In genomic region chr17:49460401-49460800, GRCh38 we compare ENCODE assay signal across 23 cellular contexts. TPM values are rescaled to one million over a fixed set of nuclear protein-coding genes. Genes with fewer than 3 reads are reported as not detected.
A peak's percentile ranks its signal among the peaks of the same experiment; 100 is the strongest.
DNase-seq lines count a peak whose midpoint lies in the region; ATAC-seq, FAIRE-seq and TF ChIP-seq lines count a peak whose summit lies in the region.
"Had no signal": no experiment of that assay in that cellular context is flagged by ENCODE, and none has a peak within 500 bp of the region (broad histone marks: within the 10 kb centered on the region; RNA-seq: fewer than 3 reads in every experiment).

No MANE protein-coding gene starts in this region.

- H3K27ac Mint-ChIP-seq in natural killer cell: no peak overlapping the region
- H3K27ac Mint-ChIP-seq: CD4-positive, CD25-positive, alpha-beta regulatory T cell; CD8-positive, alpha-beta T cell; GM23338; HFFc6 had no signal

- peak overlapping the region; percentile 49; the same call in 1 of the 2 replicates for H2BK5ac ChIP-seq in H1 (ENCODE audit: low read depth, low read length)

- no peak overlapping the region for H4K5ac ChIP-seq in H1 (ENCODE audit: insufficient read length, low read depth, low read length)

- TF ChIP-seq POLR2A in H1 (IDR thresholded peaks at IDR 0.05; ENCODE audit: control extremely low read depth in 1 of 2, low read depth in 2 of 2, low read length in 2 of 2): no peak

- no peaks in the 10 kb centered on the region for H3K23me2 ChIP-seq in H1 (ENCODE audit: low read depth, low read length)

- H3K9me3 ChIP-seq in BLaER1 treated with 17β-estradiol and CSF1 and Interleukin-3, amounts not matched to agents 10 nM and 100 nM (replicated peaks in 1 of 11): peaks cover 5 to 14% (median 10%) of the 10 kb centered on the region in 11 experiments; a peak in 19 of 22 replicates
- 0 out of 4 replicates have a peak, but pooled peaks cover 0 to 6% of the 10 kb centered on the region in 2 experiments for H3K9me3 ChIP-seq in H1 (ENCODE audit: insufficient read depth in 2 of 2, low read depth in 1 of 2, low read length in 1 of 2)
- no peaks in the 10 kb centered on the region for H3K9me3 ChIP-seq in osteoblast (ENCODE audit: low read depth, low read length)
- H3K9me3 ChIP-seq: BE2C, HAP-1 had no signal

- FAIRE-seq in H1 (lab: Jason Lieb, UNC): no peak
- FAIRE-seq: A549, G401.6, GM12892, H54 had no signal

- H4K20me1 ChIP-seq in BLaER1 treated with 17β-estradiol and CSF1 and Interleukin-3, amounts not matched to agents 10 nM and 100 nM: no peaks in the 10 kb centered on the region
- H4K20me1 ChIP-seq in H1 (replicated peaks in 1 of 2; ENCODE audit: control insufficient read depth in 1 of 2, insufficient read depth in 2 of 2, low read length in 2 of 2) (peaks cover 0 to 1% of the 10 kb centered on the region in 2 experiments), osteoblast (ENCODE audit: insufficient read depth, low read length) (no peaks in the 10 kb centered on the region)

- no peak overlapping the region for H4K8ac ChIP-seq in H1 (ENCODE audit: extremely low read depth, insufficient read depth, low read length)

- no peak for TF ChIP-seq CTCF in H1 (IDR thresholded peaks at IDR 0.05; ENCODE audit: control extremely low read depth in 1 of 3, insufficient read depth in 1 of 3, low read depth in 1 of 3, low read length in 3 of 3)
- TF ChIP-seq CTCF in osteoblast (IDR thresholded peaks at IDR 0.05; ENCODE audit: extremely low read depth, low read depth, low read length): no peak
- TF ChIP-seq CTCF in natural killer cell (IDR thresholded peaks at IDR 0.05): no peak

- H3K14ac ChIP-seq in H1 (ENCODE audit: insufficient read length): no peak overlapping the region

- H3K4me2 ChIP-seq in BLaER1 treated with 17β-estradiol and CSF1 and Interleukin-3, amounts not matched to agents 10 nM and 100 nM: peak overlapping the region in 7 of 11 experiments; percentile 6 to 67 (median 52); a peak in 13 of 22 replicates
- H3K4me2 ChIP-seq in H1 (ENCODE audit: insufficient read depth in 1 of 2, low read depth in 2 of 2, low read length in 2 of 2): no peak overlapping the region
- no peak overlapping the region for H3K4me2 ChIP-seq in osteoblast (ENCODE audit: insufficient read depth, low read length)
- H3K4me2 ChIP-seq: A549 had no signal

- H2AK5ac ChIP-seq in H1 (ENCODE audit: low read depth, low read length): no peak overlapping the region

- no peak overlapping the region for H3K9ac ChIP-seq in BLaER1 treated with 17β-estradiol and CSF1 and Interleukin-3, amounts not matched to agents 10 nM and 100 nM
- no peak overlapping the region for H3K9ac ChIP-seq in H1 (replicated peaks in 1 of 4; ENCODE audit: extremely low read depth in 1 of 4, low read depth in 3 of 4, low read length in 3 of 4)

- H3K79me2 ChIP-seq in H1 (ENCODE audit: control insufficient read depth in 1 of 2, insufficient read depth in 2 of 2, low read length in 2 of 2) (no peaks in the 10 kb centered on the region), osteoblast (ENCODE audit: insufficient read depth, low read length) (no peaks in the 10 kb centered on the region)

- peaks cover 36 to 48% of the 10 kb centered on the region in 2 donors for H3K27me3 Mint-ChIP-seq in natural killer cell (ENCODE audit: low read depth in 2 of 2)

- H2BK15ac ChIP-seq in H1 (ENCODE audit: low read length): no peak overlapping the region

- H2AFZ ChIP-seq in H1 (ENCODE audit: low read length): no peak overlapping the region
- H2AFZ ChIP-seq in osteoblast (ENCODE audit: low read length): no peak overlapping the region
- H2AFZ ChIP-seq: GM23338 had no signal

- no peak for TF ChIP-seq RAD21 in H1 (IDR thresholded peaks at IDR 0.05 in 1 of 2, conservative IDR thresholded peaks at IDR 0.05 in 1 of 2; ENCODE audit: low read depth in 2 of 2, low read length in 2 of 2)

- no peaks in the 10 kb centered on the region; the same call in 1 of the 2 replicates for H3K79me1 ChIP-seq in H1 (ENCODE audit: low read depth, low read length)

- DNase-seq in H1 (ENCODE audit: low read depth in 1 of 2, low spot score in 2 of 2) (no peak), osteoblast (ENCODE audit: insufficient read length, low spot score, missing footprints) (peak; percentile 58), natural killer cell (no peak)
- no peak for DNase-seq in activated T-cell treated with anti-CD3 and anti-CD28 coated beads, Interleukin-2, amount 50 U/mL, for 1 hour
- DNase-seq: 8988T; ACHN; AML-193; BE2C; Caco-2; CD4-positive, CD25-positive, alpha-beta regulatory T cell; CD8-positive, alpha-beta T cell; DMS153; DND-41; HFFc6 had no signal

- no peak overlapping the region for H4K91ac ChIP-seq in H1 (replicated peaks; ENCODE audit: insufficient read length, low read length)

- H3K27me3 ChIP-seq in BLaER1 treated with 17β-estradiol and CSF1 and Interleukin-3, amounts not matched to agents 10 nM and 100 nM: peaks cover 0 to 14% (median 8%) of the 10 kb centered on the region in 11 experiments; a peak in 14 of 22 replicates
- peaks cover 0 to 3% (median 0%) of the 10 kb centered on the region in 4 experiments; a peak in 1 of 7 replicates for H3K27me3 ChIP-seq in H1 (replicated peaks in 1 of 4; ENCODE audit: control insufficient read depth in 3 of 4, extremely low read depth in 1 of 4, insufficient read depth in 3 of 4, low read length in 3 of 4)
- peaks cover 39% of the 10 kb centered on the region for H3K27me3 ChIP-seq in osteoblast (ENCODE audit: insufficient read depth, low read length)
- H3K27me3 ChIP-seq: BE2C had no signal

- no peaks in the 10 kb centered on the region for H3K36me3 ChIP-seq in BLaER1 treated with 17β-estradiol and CSF1 and Interleukin-3, amounts not matched to agents 10 nM and 100 nM
- H3K36me3 ChIP-seq in H1 (ENCODE audit: control insufficient read depth in 2 of 4, insufficient read depth in 4 of 4, low read length in 3 of 4) (no peaks in the 10 kb centered on the region), osteoblast (ENCODE audit: insufficient read depth, low read length) (no peaks in the 10 kb centered on the region)
- H3K36me3 ChIP-seq: BE2C, HAP-1 had no signal

- POLR2A ChIA-PET in H1 (lab: Charles Lee; ENCODE audit: partially characterized antibody): interaction anchor here (1.5 to 1.6 kb wide), 2 partner anchors 14 to 28 kb away, joined by 3 to 4 read pairs; no protein-coding TSS in a partner anchor

- peaks cover 11 to 33% (median 28%) of the 10 kb centered on the region in 10 experiments for H3K4me1 ChIP-seq in BLaER1 treated with 17β-estradiol and CSF1 and Interleukin-3, amounts not matched to agents 10 nM and 100 nM
- H3K4me1 ChIP-seq in H1 (replicated peaks in 1 of 4; ENCODE audit: control insufficient read depth in 3 of 4, insufficient read depth in 4 of 4, low read length in 3 of 4): peaks cover 0 to 6% (median 1%) of the 10 kb centered on the region in 4 experiments; a peak in 4 of 7 replicates
- H3K4me1 ChIP-seq in osteoblast (ENCODE audit: insufficient read depth, low read length): peaks cover 12% of the 10 kb centered on the region
- H3K4me1 ChIP-seq: A549, BE2C, Caco-2, HAP-1 had no signal

- H3K56ac ChIP-seq in H1 (replicated peaks; ENCODE audit: insufficient read length, low read depth, low read length): no peak overlapping the region

- CTCF ChIA-PET in H1 (lab: Charles Lee; ENCODE audit: partially characterized antibody): interaction anchor here (1.0 to 12.0 kb wide), 6 partner anchors 9 to 96 kb away, joined by 4 to 111 read pairs (median 6); no protein-coding TSS in a partner anchor

- H3K27ac ChIP-seq in BLaER1 treated with 17β-estradiol and CSF1 and Interleukin-3, amounts not matched to agents 10 nM and 100 nM: no peak overlapping the region
- H3K27ac ChIP-seq in H1 (ENCODE audit: low read depth, low read length) (no peak overlapping the region), osteoblast (ENCODE audit: low read depth, low read length) (no peak overlapping the region)
- H3K27ac ChIP-seq: A549, C4-2B had no signal

- H2BK20ac ChIP-seq in H1 (ENCODE audit: low read length): no peak overlapping the region

- peaks cover 2 to 3% of the 10 kb centered on the region in 2 donors for H3K9me3 Mint-ChIP-seq in natural killer cell

- no peak overlapping the region for H3K18ac ChIP-seq in H1 (ENCODE audit: extremely low read depth, low read length)

- H2BK120ac ChIP-seq in H1 (replicated peaks; ENCODE audit: low read depth, low read length): no peak overlapping the region

- no peaks in the 10 kb centered on the region for H3K36me3 Mint-ChIP-seq in natural killer cell
- H3K36me3 Mint-ChIP-seq: CD4-positive, CD25-positive, alpha-beta regulatory T cell; CD8-positive, alpha-beta T cell had no signal

- no peak overlapping the region for H3K23ac ChIP-seq in H1 (ENCODE audit: insufficient read length)

- TF ChIP-seq EP300 in H1 (IDR thresholded peaks at IDR 0.05; ENCODE audit: borderline replicate concordance in 1 of 2, low read depth in 2 of 2, low read length in 2 of 2): no peak

- H3K4ac ChIP-seq in H1 (replicated peaks; ENCODE audit: insufficient read length, low read depth, low read length): no peak overlapping the region

- H3K4me1 Mint-ChIP-seq in natural killer cell: peaks cover 0 to 12% of the 10 kb centered on the region in 2 donors

- no peak overlapping the region for H2BK12ac ChIP-seq in H1 (ENCODE audit: low read depth, low read length)

- no peak overlapping the region for H3K4me3 Mint-ChIP-seq in natural killer cell
- H3K4me3 Mint-ChIP-seq: CD4-positive, CD25-positive, alpha-beta regulatory T cell; CD8-positive, alpha-beta T cell; GM23338; HFFc6 had no signal

- 81% methylated on average over 7 of the region's 7 CpGs; no CpG with 5 or more reads in 1 of the 2 experiments for WGBS in H1 (ENCODE audit: extremely low coverage in 1 of 2, insufficient coverage in 1 of 2, insufficient read length in 1 of 2, insufficient replicate concordance in 2 of 2, low coverage in 1 of 2, low lambda C conversion rate in 2 of 2, missing lambda C conversion rate in 1 of 2), 2 experiments

- intact Hi-C loops in natural killer cell (cut with micrococcal nuclease): no loop called here

- ATAC-seq in natural killer cell: no peak
- no peak for ATAC-seq in GM21825 (IDR thresholded peaks at IDR 0.05; ENCODE audit: unreplicated experiment)
- ATAC-seq: CD8-positive, alpha-beta T cell had no signal

- H3K4me3 ChIP-seq in BLaER1 treated with 17β-estradiol and CSF1 and Interleukin-3, amounts not matched to agents 10 nM and 100 nM: no peak overlapping the region
- H3K4me3 ChIP-seq in H1 (ENCODE audit: extremely low read depth in 1 of 4, insufficient read depth in 2 of 4, low read depth in 3 of 4, low read length in 4 of 4) (no peak overlapping the region), osteoblast (ENCODE audit: insufficient read depth, low read length) (no peak overlapping the region)
- H3K4me3 ChIP-seq: A549, GM23338, HAP-1 had no signal

RNA-seq across cellular contexts. Expression of gene NGFR, which starts 34.7 kb away (rescaled TPM):
- total RNA-seq in H1 (2021; fragmentation: NEBNext Ultra II Directional; extraction: Animal tissue kit (Norgen Biotek cat#: 25700)): 8.1 TPM in 2 replicates
- polyA plus RNA-seq in H1 (2011; rRNA removed): 10.3 and 19.4 TPM in 2 replicates
- polyA plus RNA-seq in H1 (2011; cell fraction: cytosol; rRNA removed): 13.8 TPM
- 13.1 TPM for polyA plus RNA-seq in H1 (2011; cell fraction: nucleus; rRNA removed)
- polyA plus RNA-seq in H1 (2012, experiment 1 of 2): 5.7 to 12.2 TPM (median 10.3 TPM) in 4 replicates
- 8.0 TPM for polyA plus RNA-seq in H1 (2012, experiment 2 of 2)
- polyA plus RNA-seq in H1 (2013, experiment 1 of 2): 13.1 TPM
- polyA plus RNA-seq in H1 (2013, experiment 2 of 2): 13.5 TPM
- 4.4 and 5.9 TPM in 2 replicates for polyA minus RNA-seq in H1 (2011; rRNA and poly(A)+ RNA removed)
- 4.4 TPM for polyA minus RNA-seq in H1 (2011; cell fraction: cytosol; rRNA and poly(A)+ RNA removed)
- polyA minus RNA-seq in H1 (2011; cell fraction: nucleus; rRNA and poly(A)+ RNA removed): 5.5 TPM
- total RNA-seq in osteoblast: under 0.01 and 0.29 TPM in 2 replicates
- 1 to 10 TPM in 2 of 3 donors, under 1 TPM in 1; 0.91 to 1.8 (median 1.2) TPM for total RNA-seq in natural killer cell
- polyA plus RNA-seq: CD4-positive, CD25-positive, alpha-beta regulatory T cell had no signal

RNA-seq across cellular contexts. Expression of gene PHB1, which starts 45.7 kb away (rescaled TPM):
- total RNA-seq in H1 (2021; fragmentation: NEBNext Ultra II Directional; extraction: Animal tissue kit (Norgen Biotek cat#: 25700)): 386 and 401 TPM in 2 replicates
- polyA plus RNA-seq in H1 (2011; rRNA removed): 419 and 597 TPM in 2 replicates
- 510 TPM for polyA plus RNA-seq in H1 (2011; cell fraction: cytosol; rRNA removed)
- polyA plus RNA-seq in H1 (2011; cell fraction: nucleus; rRNA removed): 402 TPM
- polyA plus RNA-seq in H1 (2012, experiment 1 of 2): 394 to 508 TPM (median 469 TPM) in 4 replicates
- 401 TPM for polyA plus RNA-seq in H1 (2012, experiment 2 of 2)
- polyA plus RNA-seq in H1 (2013, experiment 1 of 2): 170 TPM
- polyA plus RNA-seq in H1 (2013, experiment 2 of 2): 179 TPM
- 690 and 757 TPM in 2 replicates for polyA minus RNA-seq in H1 (2011; rRNA and poly(A)+ RNA removed)
- polyA minus RNA-seq in H1 (2011; cell fraction: cytosol; rRNA and poly(A)+ RNA removed): 130 TPM
- 90.2 TPM for polyA minus RNA-seq in H1 (2011; cell fraction: nucleus; rRNA and poly(A)+ RNA removed)
- 71.7 and 71.9 TPM in 2 replicates for total RNA-seq in osteoblast
- total RNA-seq in natural killer cell: 10 to 100 TPM; 49.6 to 66.2 (median 60.3) TPM

Comparison
In these comparisons a context has a peak if more than half of its experiments do, and no peak if none do; other contexts are left out.
1. H3K4me2 ChIP-seq: peak in BLaER1 treated with 17β-estradiol and CSF1 and Interleukin-3, amounts not matched to agents 10 nM and 100 nM (7 of 11); none in H1 (0 of 2) and osteoblast (single experiment).